18 cellular contexts compared by ENCODE assay signal in the genomic region with DNA sequence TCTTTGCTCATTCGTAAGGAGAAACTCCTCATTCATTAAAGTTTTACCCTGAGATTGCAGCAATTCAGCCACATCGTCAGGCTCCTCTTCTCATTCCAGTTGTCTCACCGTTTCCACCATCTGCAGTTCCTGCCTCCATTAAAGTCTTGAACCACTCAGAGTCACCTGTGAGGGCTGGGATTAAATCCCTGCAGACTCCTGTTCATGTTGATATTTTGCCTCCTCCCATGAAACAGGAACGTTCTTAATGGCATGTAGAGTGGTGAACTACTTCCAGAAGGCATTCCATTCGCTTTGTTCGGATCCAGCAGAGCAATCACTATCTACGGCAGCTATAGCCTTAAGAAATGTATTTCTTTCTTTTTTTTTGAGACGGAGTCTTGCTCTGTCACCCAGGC.
"Had no signal": no experiment of that assay in that cellular context is flagged by ENCODE, and none has a peak within 500 bp of the region (broad histone marks: within the 10 kb centered on the region; RNA-seq: fewer than 3 reads in every experiment).

No MANE protein-coding gene starts in this region.

- H3K27ac ChIP-seq: cardiac muscle cell, dorsolateral prefrontal cortex, left ventricle myocardium inferior, tibial nerve, vagina had no signal

- H3K4me3 ChIP-seq: cardiac muscle cell, dorsolateral prefrontal cortex, left ventricle myocardium inferior, tibial nerve, vagina had no signal

- H3K36me3 ChIP-seq: cardiac muscle cell, left ventricle myocardium inferior, tibial nerve, vagina had no signal

- DNase-seq: activated CD4-positive, alpha-beta T cell treated with anti-CD3 and anti-CD28 coated beads, Interleukin-2, amount 50 U/mL, for 1 hour; activated CD4-positive, CD25-positive, alpha-beta regulatory T cell; activated CD8-positive, alpha-beta memory T cell treated with anti-CD3 and anti-CD28 coated beads, Interleukin-2, amount 10 ng/mL, durations not matched to agents 7 days and 5 days; activated naive CD4-positive, alpha-beta T cell treated with anti-CD3 and anti-CD28 coated beads, Interleukin-2, amount 10 ng/mL, durations not matched to agents 7 days and 5 days; activated T-cell treated with anti-CD3 and anti-CD28 coated beads, Interleukin-2, amount 50 U/mL, for 1 hour; dorsolateral prefrontal cortex; erythroblast; left ventricle myocardium inferior; natural killer cell; nucleus accumbens; stimulated activated CD4-positive, alpha-beta T cell treated with anti-CD3 and anti-CD28 coated beads, Interleukin-2, amount 100 ng/mL, for 48 hours; T-helper 17 cell had no signal

- H3K36me3 Mint-ChIP-seq: activated CD8-positive, alpha-beta memory T cell treated with anti-CD3 and anti-CD28 coated beads, Interleukin-2, amount 10 ng/mL, durations not matched to agents 7 days and 5 days; activated naive CD4-positive, alpha-beta T cell treated with anti-CD3 and anti-CD28 coated beads, Interleukin-2, amount 10 ng/mL, durations not matched to agents 7 days and 5 days; memory B cell; natural killer cell had no signal

- H3K27ac Mint-ChIP-seq: activated CD8-positive, alpha-beta memory T cell treated with anti-CD3 and anti-CD28 coated beads, Interleukin-2, amount 10 ng/mL, durations not matched to agents 7 days and 5 days; activated naive CD4-positive, alpha-beta T cell treated with anti-CD3 and anti-CD28 coated beads, Interleukin-2, amount 10 ng/mL, durations not matched to agents 7 days and 5 days; activated T-helper 2 cell treated with anti-CD3 and anti-CD28 coated beads, Interferon-gamma antibody, Interleukin-2, Interleukin-4, amounts not matched to agents 10 μg/mL and 5 μg/mL and 100 μg/mL, durations not matched to agents 14 hours and 24 hours and 36 hours; memory B cell; natural killer cell; stimulated activated memory B cell treated with anti-CD40 and anti-IgM and Interleukin-4, amounts not matched to agents 10 μg/mL and 1 μg/mL and 100 μg/mL, for 72 hours; T-helper 17 cell had no signal

- ATAC-seq: activated CD8-positive, alpha-beta memory T cell treated with anti-CD3 and anti-CD28 coated beads, Interleukin-2, amount 10 ng/mL, durations not matched to agents 7 days and 5 days; natural killer cell; stimulated activated memory B cell treated with anti-CD40 and anti-IgM and Interleukin-4, amounts not matched to agents 10 μg/mL and 1 μg/mL and 100 μg/mL, for 72 hours; T-helper 17 cell had no signal

- H3K4me1 ChIP-seq: left ventricle myocardium inferior had no signal

- H3K9me3 ChIP-seq: vagina had no signal

- H3K27me3 ChIP-seq: cardiac muscle cell, dorsolateral prefrontal cortex, tibial nerve, vagina had no signal

- H3K4me3 Mint-ChIP-seq: activated CD8-positive, alpha-beta memory T cell treated with anti-CD3 and anti-CD28 coated beads, Interleukin-2, amount 10 ng/mL, durations not matched to agents 7 days and 5 days; activated naive CD4-positive, alpha-beta T cell treated with anti-CD3 and anti-CD28 coated beads, Interleukin-2, amount 10 ng/mL, durations not matched to agents 7 days and 5 days; memory B cell; natural killer cell; stimulated activated memory B cell treated with anti-CD40 and anti-IgM and Interleukin-4, amounts not matched to agents 10 μg/mL and 1 μg/mL and 100 μg/mL, for 72 hours; T-helper 17 cell had no signal

- H3K9me3 Mint-ChIP-seq: activated naive CD4-positive, alpha-beta T cell treated with anti-CD3 and anti-CD28 coated beads, Interleukin-2, amount 10 ng/mL, durations not matched to agents 7 days and 5 days; activated T-helper 2 cell treated with anti-CD3 and anti-CD28 coated beads, Interferon-gamma antibody, Interleukin-2, Interleukin-4, amounts not matched to agents 10 μg/mL and 5 μg/mL and 100 μg/mL, durations not matched to agents 14 hours and 24 hours and 36 hours had no signal
